ENCODE assay signal across 1 cellular context in the genomic region with DNA sequence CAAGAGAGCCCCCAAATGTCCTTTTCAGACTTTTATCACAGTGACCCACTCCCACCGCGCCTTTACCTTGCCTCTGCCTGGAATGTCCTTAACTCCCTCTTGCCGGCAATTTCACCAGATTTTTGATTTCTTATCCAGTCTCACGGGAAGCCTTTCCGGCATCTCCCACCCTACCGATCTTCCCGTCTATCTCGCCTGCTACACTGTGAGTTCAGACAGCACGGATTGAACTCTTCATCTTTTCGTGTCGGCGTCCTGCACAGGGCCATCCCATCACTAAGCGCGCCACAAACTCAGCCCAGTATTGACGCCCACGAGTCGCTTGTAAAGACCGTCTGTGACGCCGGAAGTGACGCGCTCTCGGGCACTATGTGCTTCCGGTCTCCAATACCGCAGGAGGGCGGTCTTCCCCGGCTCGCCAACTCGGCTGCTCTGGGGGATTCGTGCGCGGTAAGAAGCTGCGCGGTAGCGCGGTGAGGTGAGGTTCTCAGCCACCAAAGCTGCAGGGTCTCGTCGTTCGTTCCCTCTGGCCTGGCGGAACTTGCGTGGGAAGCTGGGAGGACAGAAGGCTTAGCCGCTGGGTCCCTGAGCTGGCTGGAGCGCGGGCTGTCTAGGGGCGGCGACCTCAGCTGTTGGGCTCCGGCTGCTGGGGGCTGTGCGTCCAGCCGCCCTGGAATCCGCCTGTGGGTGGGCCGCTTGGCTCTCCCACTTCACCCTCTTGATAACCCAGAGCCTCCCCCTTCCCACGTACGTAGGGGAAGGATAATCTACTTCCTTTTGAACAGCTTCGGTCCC.
TF ChIP-seq lines count a peak whose summit lies in the region.

A gene with protein sequence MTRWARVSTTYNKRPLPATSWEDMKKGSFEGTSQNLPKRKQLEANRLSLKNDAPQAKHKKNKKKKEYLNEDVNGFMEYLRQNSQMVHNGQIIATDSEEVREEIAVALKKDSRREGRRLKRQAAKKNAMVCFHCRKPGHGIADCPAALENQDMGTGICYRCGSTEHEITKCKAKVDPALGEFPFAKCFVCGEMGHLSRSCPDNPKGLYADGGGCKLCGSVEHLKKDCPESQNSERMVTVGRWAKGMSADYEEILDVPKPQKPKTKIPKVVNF (plus strand): TSS at position 367 of the 795 bp plus-strand sequence. CDS start 3,171 bp downstream, outside the sequence.

TF ChIP-seq in K562, 482 proteins besides CTCF, POLR2A, EP300 and RAD21 (continued from another document):
- 0 out of 2 replicates have a peak, but pooled peaks have one; percentile 35 for TF ChIP-seq NFATC3 (IDR thresholded peaks at IDR 0.05)
- TF ChIP-seq ZNF24 (IDR thresholded peaks at IDR 0.05) = peak; percentile 6; the same call in 1 of the 2 replicates
- peak in 1 of 2 experiments; percentile 58; a peak in 1 of 4 replicates for TF ChIP-seq ZNF639 (CRISPR knock-in tag; conservative IDR thresholded peaks at IDR 0.05 in 1 of 2, IDR thresholded peaks at IDR 0.05 in 1 of 2)
- peak; percentile 70 to 87 for TF ChIP-seq MNT (conservative IDR thresholded peaks at IDR 0.05)
- TF ChIP-seq KAT7 (CRISPR knock-in tag; IDR thresholded peaks at IDR 0.05; ENCODE audit: borderline replicate concordance) = 0 out of 2 replicates have a peak, but pooled peaks have one; percentile 43
- peak; percentile 72 for TF ChIP-seq POLR2H (tag; IDR thresholded peaks at IDR 0.05; ENCODE audit: low read depth)
- no peak for TF ChIP-seq ZNF57 (CRISPR knock-in tag; IDR thresholded peaks at IDR 0.05)
- TF ChIP-seq SUPT5H (IDR thresholded peaks at IDR 0.05) = peak; percentile 96
- TF ChIP-seq ZFP91 (CRISPR knock-in tag; IDR thresholded peaks at IDR 0.05) = 0 out of 2 replicates have a peak, but pooled peaks have one; percentile 25
- peak in 1 of 2 experiments; percentile 78; a peak in 1 of 4 replicates for TF ChIP-seq KDM4B (IDR thresholded peaks at IDR 0.05; ENCODE audit: borderline replicate concordance in 2 of 2, low read depth in 1 of 2)
- TF ChIP-seq HCFC1 (IDR thresholded peaks at IDR 0.05; ENCODE audit: low read depth, low read length) = peak; percentile 80
- TF ChIP-seq PML (IDR thresholded peaks at IDR 0.05; ENCODE audit: low read length) = peak; percentile 85
- TF ChIP-seq CBX1 (IDR thresholded peaks at IDR 0.05; ENCODE audit: low read depth) = peak; percentile 35; the same call in 1 of the 2 replicates
- TF ChIP-seq, protein P1, sequence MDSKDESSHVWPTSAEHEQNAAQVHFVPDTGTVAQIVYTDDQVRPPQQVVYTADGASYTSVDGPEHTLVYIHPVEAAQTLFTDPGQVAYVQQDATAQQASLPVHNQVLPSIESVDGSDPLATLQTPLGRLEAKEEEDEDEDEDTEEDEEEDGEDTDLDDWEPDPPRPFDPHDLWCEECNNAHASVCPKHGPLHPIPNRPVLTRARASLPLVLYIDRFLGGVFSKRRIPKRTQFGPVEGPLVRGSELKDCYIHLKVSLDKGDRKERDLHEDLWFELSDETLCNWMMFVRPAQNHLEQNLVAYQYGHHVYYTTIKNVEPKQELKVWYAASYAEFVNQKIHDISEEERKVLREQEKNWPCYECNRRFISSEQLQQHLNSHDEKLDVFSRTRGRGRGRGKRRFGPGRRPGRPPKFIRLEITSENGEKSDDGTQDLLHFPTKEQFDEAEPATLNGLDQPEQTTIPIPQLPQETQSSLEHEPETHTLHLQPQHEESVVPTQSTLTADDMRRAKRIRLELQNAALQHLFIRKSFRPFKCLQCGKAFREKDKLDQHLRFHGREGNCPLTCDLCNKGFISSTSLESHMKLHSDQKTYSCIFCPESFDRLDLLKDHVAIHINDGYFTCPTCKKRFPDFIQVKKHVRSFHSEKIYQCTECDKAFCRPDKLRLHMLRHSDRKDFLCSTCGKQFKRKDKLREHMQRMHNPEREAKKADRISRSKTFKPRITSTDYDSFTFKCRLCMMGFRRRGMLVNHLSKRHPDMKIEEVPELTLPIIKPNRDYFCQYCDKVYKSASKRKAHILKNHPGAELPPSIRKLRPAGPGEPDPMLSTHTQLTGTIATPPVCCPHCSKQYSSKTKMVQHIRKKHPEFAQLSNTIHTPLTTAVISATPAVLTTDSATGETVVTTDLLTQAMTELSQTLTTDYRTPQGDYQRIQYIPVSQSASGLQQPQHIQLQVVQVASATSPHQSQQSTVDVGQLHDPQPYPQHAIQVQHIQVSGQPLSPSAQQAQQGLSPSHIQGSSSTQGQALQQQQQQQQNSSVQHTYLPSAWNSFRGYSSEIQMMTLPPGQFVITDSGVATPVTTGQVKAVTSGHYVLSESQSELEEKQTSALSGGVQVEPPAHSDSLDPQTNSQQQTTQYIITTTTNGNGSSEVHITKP (IDR thresholded peaks at IDR 0.05; ENCODE audit: partially characterized antibody) = peak; percentile 38
- peak; percentile 31; the same call in 1 of the 2 replicates for TF ChIP-seq SOX6 (IDR thresholded peaks at IDR 0.05)
- peak; percentile 89 for TF ChIP-seq NR2C2 (CRISPR knock-in tag; IDR thresholded peaks at IDR 0.05)
- TF ChIP-seq NR2C2 (tag; IDR thresholded peaks at IDR 0.05) = peak; percentile 97
- peak; percentile 91 for TF ChIP-seq NBN (IDR thresholded peaks at IDR 0.05; ENCODE audit: low read depth)
- TF ChIP-seq UBTF (IDR thresholded peaks at IDR 0.05; ENCODE audit: borderline replicate concordance in 1 of 2, low read depth in 2 of 2, low read length in 2 of 2) = peak; percentile 68 to 74; a peak in 2 of 4 replicates
- peak; percentile 65 for TF ChIP-seq SAP30 (IDR thresholded peaks at IDR 0.05; ENCODE audit: borderline replicate concordance, insufficient read depth, low read depth, low read length, poor library complexity, severe bottlenecking)
- no peak for TF ChIP-seq NR4A1 (CRISPR knock-in tag; IDR thresholded peaks at IDR 0.05)
- TF ChIP-seq NR4A1 (tag; IDR thresholded peaks at IDR 0.05) = no peak
- peak; percentile 29 for TF ChIP-seq SP2 (IDR thresholded peaks at IDR 0.05; ENCODE audit: extremely low read depth, low read depth, low read length, poor library complexity, severe bottlenecking)
- peak in 1 of 2 experiments; percentile 3; a peak in 1 of 4 replicates for TF ChIP-seq SIX5 (IDR thresholded peaks at IDR 0.05; ENCODE audit: borderline replicate concordance in 1 of 2, insufficient read depth in 1 of 2, low read depth in 1 of 2, low read length in 2 of 2)
- TF ChIP-seq TBL1XR1 (IDR thresholded peaks at IDR 0.05; ENCODE audit: low read length in 2 of 2) = peak in 1 of 2 experiments; percentile 63; a peak in 1 of 4 replicates
- TF ChIP-seq HDAC8 (tag; IDR thresholded peaks at IDR 0.05) = no peak
- TF ChIP-seq NKRF (IDR thresholded peaks at IDR 0.05; ENCODE audit: borderline replicate concordance) = peak; percentile 57
- TF ChIP-seq, protein P2, sequence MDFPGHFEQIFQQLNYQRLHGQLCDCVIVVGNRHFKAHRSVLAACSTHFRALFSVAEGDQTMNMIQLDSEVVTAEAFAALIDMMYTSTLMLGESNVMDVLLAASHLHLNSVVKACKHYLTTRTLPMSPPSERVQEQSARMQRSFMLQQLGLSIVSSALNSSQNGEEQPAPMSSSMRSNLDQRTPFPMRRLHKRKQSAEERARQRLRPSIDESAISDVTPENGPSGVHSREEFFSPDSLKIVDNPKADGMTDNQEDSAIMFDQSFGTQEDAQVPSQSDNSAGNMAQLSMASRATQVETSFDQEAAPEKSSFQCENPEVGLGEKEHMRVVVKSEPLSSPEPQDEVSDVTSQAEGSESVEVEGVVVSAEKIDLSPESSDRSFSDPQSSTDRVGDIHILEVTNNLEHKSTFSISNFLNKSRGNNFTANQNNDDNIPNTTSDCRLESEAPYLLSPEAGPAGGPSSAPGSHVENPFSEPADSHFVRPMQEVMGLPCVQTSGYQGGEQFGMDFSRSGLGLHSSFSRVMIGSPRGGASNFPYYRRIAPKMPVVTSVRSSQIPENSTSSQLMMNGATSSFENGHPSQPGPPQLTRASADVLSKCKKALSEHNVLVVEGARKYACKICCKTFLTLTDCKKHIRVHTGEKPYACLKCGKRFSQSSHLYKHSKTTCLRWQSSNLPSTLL (IDR thresholded peaks at IDR 0.05) = no peak
- 0 out of 2 replicates have a peak, but pooled peaks have one; percentile 55 for TF ChIP-seq ZNF232 (CRISPR knock-in tag; IDR thresholded peaks at IDR 0.05)
- no peak for TF ChIP-seq GTF2E2 (tag; IDR thresholded peaks at IDR 0.05)
- TF ChIP-seq KLF1 (tag; IDR thresholded peaks at IDR 0.05) = peak; percentile 61; the same call in 1 of the 2 replicates
- no peak for TF ChIP-seq NFE2L1 (tag; IDR thresholded peaks at IDR 0.05; ENCODE audit: borderline replicate concordance, low read depth)
- peak; percentile 87 for TF ChIP-seq TBP (optimal IDR thresholded peaks at IDR 0.05; ENCODE audit: low read depth, low read length)
- peak; percentile 97 for TF ChIP-seq GABPB1 (CRISPR knock-in tag; IDR thresholded peaks at IDR 0.05)
- TF ChIP-seq CHAMP1 (IDR thresholded peaks at IDR 0.05) = peak; percentile 51; the same call in 1 of the 2 replicates
- TF ChIP-seq SMARCC2 (IDR thresholded peaks at IDR 0.05; ENCODE audit: low read depth) = no peak
